Comparison of ENCODE assay signal across 31 cellular contexts in the genomic region with DNA sequence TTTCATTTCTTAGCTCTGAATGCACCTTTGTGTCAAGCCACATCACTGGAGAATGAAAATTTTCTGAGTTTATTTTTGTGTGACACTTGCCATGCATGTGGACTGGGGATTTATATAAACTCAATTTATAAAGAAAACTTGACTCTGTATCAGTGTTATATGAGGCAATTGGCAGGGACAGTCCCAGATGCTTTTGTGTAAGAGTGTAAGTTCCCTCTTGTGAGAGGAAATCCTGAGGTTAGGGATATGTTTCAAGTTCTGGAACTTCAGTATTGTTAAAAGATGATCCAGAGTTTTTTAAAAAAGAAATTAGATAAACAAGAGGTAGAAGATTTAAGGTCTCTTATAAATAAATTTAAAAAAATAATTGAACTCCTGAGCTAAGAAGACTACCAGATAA. TPM values are rescaled to one million over a fixed set of nuclear protein-coding genes. Genes with fewer than 3 reads are reported as not detected.
A peak's percentile ranks its signal among the peaks of the same experiment; 100 is the strongest.
DNase-seq lines count a peak whose midpoint lies in the region; ATAC-seq lines count a peak whose summit lies in the region.
"Had no signal": no experiment of that assay in that cellular context is flagged by ENCODE, and none has a peak within 500 bp of the region (broad histone marks: within the 10 kb centered on the region; RNA-seq: fewer than 3 reads in every experiment).

No MANE protein-coding gene starts in this region.

- H3K4me3 Mint-ChIP-seq in naive thymus-derived CD4-positive, alpha-beta T cell: no peak overlapping the region
- H3K4me3 Mint-ChIP-seq: CD8-positive, alpha-beta T cell had no signal

- peak overlapping the region in 3 of 11 experiments; percentile 46 to 54 (median 51); a peak in 5 of 22 replicates for H3K9ac ChIP-seq in BLaER1 treated with 17β-estradiol and CSF1 and Interleukin-3, amounts not matched to agents 10 nM and 100 nM
- H3K9ac ChIP-seq: BLaER1, GM23248 had no signal

- intact Hi-C loops in naive thymus-derived CD4-positive, alpha-beta T cell (cut with micrococcal nuclease): no loop called here

- DNase-seq in MV-4-11 (lab: John Stamatoyannopoulos, UW): peak; percentile 4
- peak; percentile 51 for DNase-seq in fibroblast of gingiva (ENCODE audit: low read depth)
- DNase-seq in naive thymus-derived CD4-positive, alpha-beta T cell: no peak
- no peak for DNase-seq in NCI-H82 treated with DMSO at 0.1 percent for 48 hours (lab: John Stamatoyannopoulos, UW; ENCODE audit: unreplicated experiment)
- DNase-seq in NCI-H187 treated with DMSO at 0.1 percent for 48 hours (lab: John Stamatoyannopoulos, UW): no peak
- no peak for DNase-seq in NCI-H446 treated with DMSO at 0.1 percent for 48 hours (lab: John Stamatoyannopoulos, UW)
- DNase-seq: Caco-2; CD8-positive, alpha-beta T cell; EL; GDM1; GM23248; H7; Kasumi-1; NCI-H1105; NCI-H1436 treated with DMSO at 0.1 percent for 48 hours; NCI-H2029; NCI-H526 treated with DMSO at 0.1 percent for 48 hours; SHP77 had no signal

- no peaks in the 10 kb centered on the region for H4K20me1 ChIP-seq in BLaER1 treated with 17β-estradiol and CSF1 and Interleukin-3, amounts not matched to agents 10 nM and 100 nM
- H4K20me1 ChIP-seq: BLaER1 had no signal

- H3K27ac Mint-ChIP-seq in naive thymus-derived CD4-positive, alpha-beta T cell: no peak overlapping the region
- H3K27ac Mint-ChIP-seq: CD8-positive, alpha-beta T cell had no signal

- no peaks in the 10 kb centered on the region for H3K27me3 ChIP-seq in BLaER1 treated with 17β-estradiol and CSF1 and Interleukin-3, amounts not matched to agents 10 nM and 100 nM
- no peaks in the 10 kb centered on the region for H3K27me3 ChIP-seq in naive thymus-derived CD4-positive, alpha-beta T cell (ENCODE audit: control insufficient read depth in 2 of 2, insufficient read depth in 2 of 2, low read length in 2 of 2)
- H3K27me3 ChIP-seq: BLaER1 had no signal

- no peaks in the 10 kb centered on the region for H3K36me3 Mint-ChIP-seq in naive thymus-derived CD4-positive, alpha-beta T cell
- H3K36me3 Mint-ChIP-seq: CD8-positive, alpha-beta T cell had no signal

- H3K9me3 Mint-ChIP-seq in naive thymus-derived CD4-positive, alpha-beta T cell: peaks cover 0 to 2% (median 0%) of the 10 kb centered on the region in 11 donors
- H3K9me3 Mint-ChIP-seq: CD8-positive, alpha-beta T cell had no signal

- peaks cover 0 to 96% (median 33%) of the 10 kb centered on the region in 10 experiments; a peak in 14 of 20 replicates for H3K4me1 ChIP-seq in BLaER1 treated with 17β-estradiol and CSF1 and Interleukin-3, amounts not matched to agents 10 nM and 100 nM
- no peaks in the 10 kb centered on the region for H3K4me1 ChIP-seq in naive thymus-derived CD4-positive, alpha-beta T cell (ENCODE audit: control insufficient read depth in 2 of 2, insufficient read depth in 2 of 2, low read length in 2 of 2)
- H3K4me1 ChIP-seq: BLaER1, Caco-2 had no signal

- H3K4me3 ChIP-seq in BLaER1 treated with 17β-estradiol and CSF1 and Interleukin-3, amounts not matched to agents 10 nM and 100 nM: no peak overlapping the region
- H3K4me3 ChIP-seq in naive thymus-derived CD4-positive, alpha-beta T cell (ENCODE audit: low read length): no peak overlapping the region
- H3K4me3 ChIP-seq: BLaER1, GM12878, GM23248, K562 had no signal

- CTCF ChIA-PET in naive thymus-derived CD4-positive, alpha-beta T cell (lab: Charles Lee): no interaction called here

- H3K4me1 Mint-ChIP-seq in naive thymus-derived CD4-positive, alpha-beta T cell: peaks cover 0 to 32% (median 0%) of the 10 kb centered on the region in 7 donors

- no peaks in the 10 kb centered on the region for H3K9me3 ChIP-seq in BLaER1 treated with 17β-estradiol and CSF1 and Interleukin-3, amounts not matched to agents 10 nM and 100 nM (replicated peaks in 1 of 11)
- no peaks in the 10 kb centered on the region for H3K9me3 ChIP-seq in naive thymus-derived CD4-positive, alpha-beta T cell (ENCODE audit: control insufficient read depth in 2 of 3, low read length in 3 of 3)
- H3K9me3 ChIP-seq: BLaER1, Caco-2 had no signal

- peak overlapping the region in 9 of 11 experiments; percentile 38 to 75 (median 56); a peak in 14 of 22 replicates for H3K27ac ChIP-seq in BLaER1 treated with 17β-estradiol and CSF1 and Interleukin-3, amounts not matched to agents 10 nM and 100 nM
- H3K27ac ChIP-seq in naive thymus-derived CD4-positive, alpha-beta T cell (ENCODE audit: low read depth, low read length): no peak overlapping the region
- H3K27ac ChIP-seq: BLaER1, GM23248, RWPE1 had no signal

- peak overlapping the region in 7 of 11 experiments; percentile 58 to 83 (median 71); a peak in 13 of 22 replicates for H3K4me2 ChIP-seq in BLaER1 treated with 17β-estradiol and CSF1 and Interleukin-3, amounts not matched to agents 10 nM and 100 nM
- H3K4me2 ChIP-seq: BLaER1 had no signal

- H3K27me3 Mint-ChIP-seq in naive thymus-derived CD4-positive, alpha-beta T cell: peaks cover 13 to 27% (median 18%) of the 10 kb centered on the region in 5 donors

- peak; percentile 42 for ATAC-seq in naive thymus-derived CD4-positive, alpha-beta T cell
- ATAC-seq: CD8-positive, alpha-beta T cell; GM12878; HepG2; K562; Panc1 had no signal

- POLR2A ChIA-PET in naive thymus-derived CD4-positive, alpha-beta T cell (lab: Charles Lee): no interaction called here

- H3K36me3 ChIP-seq in BLaER1 treated with 17β-estradiol and CSF1 and Interleukin-3, amounts not matched to agents 10 nM and 100 nM: no peaks in the 10 kb centered on the region
- no peaks in the 10 kb centered on the region for H3K36me3 ChIP-seq in naive thymus-derived CD4-positive, alpha-beta T cell (ENCODE audit: control insufficient read depth in 2 of 3, insufficient read depth in 3 of 3, low read length in 3 of 3)
- H3K36me3 ChIP-seq: BLaER1 had no signal

RNA-seq across cellular contexts. Expression of a gene that starts 10.9 kb away (rescaled TPM):
- not detected for total RNA-seq in naive thymus-derived CD4-positive, alpha-beta T cell
- not detected for polyA plus RNA-seq in naive thymus-derived CD4-positive, alpha-beta T cell
- total RNA-seq: A673; Caco-2; CD8-positive, alpha-beta T cell; GM12878; GM23248; H7; HepG2; HT1080; K562; NCI-H460; OCI-LY7; SK-MEL-5 had no signal
- polyA plus RNA-seq: GM12878, GM23248, HepG2 had no signal

RNA-seq across cellular contexts. Expression of a gene that starts 22.8 kb away (rescaled TPM):
- not detected for total RNA-seq in naive thymus-derived CD4-positive, alpha-beta T cell
- polyA plus RNA-seq in naive thymus-derived CD4-positive, alpha-beta T cell: not detected
- total RNA-seq: A673; Caco-2; CD8-positive, alpha-beta T cell; GM12878; GM23248; H7; HepG2; HT1080; K562; M059J; NCI-H460; OCI-LY7; SK-MEL-5 had no signal
- polyA plus RNA-seq: GM12878, GM23248, HepG2, K562 had no signal

RNA-seq across cellular contexts. Expression of a gene that starts 38.4 kb away (rescaled TPM):
- not detected for total RNA-seq in naive thymus-derived CD4-positive, alpha-beta T cell
- not detected for polyA plus RNA-seq in naive thymus-derived CD4-positive, alpha-beta T cell
- total RNA-seq: A673; Caco-2; CD8-positive, alpha-beta T cell; GM12878; H7; HepG2; HT1080; K562; NCI-H460; OCI-LY7; SK-MEL-5 had no signal
- polyA plus RNA-seq: GM12878, HepG2, K562 had no signal

RNA-seq across cellular contexts. Expression of a gene that starts 47.9 kb away (rescaled TPM):
- total RNA-seq in naive thymus-derived CD4-positive, alpha-beta T cell: not detected
- polyA plus RNA-seq in naive thymus-derived CD4-positive, alpha-beta T cell: not detected
- total RNA-seq: A673; Caco-2; CD8-positive, alpha-beta T cell; GM12878; GM23248; H7; HepG2; HT1080; K562; M059J; NCI-H460; OCI-LY7; SK-MEL-5 had no signal
- polyA plus RNA-seq: GM12878, GM23248, HepG2, K562 had no signal

RNA-seq across cellular contexts. Expression of a gene that starts 53.3 kb away (rescaled TPM):
- total RNA-seq in naive thymus-derived CD4-positive, alpha-beta T cell: 10 to 100 TPM in 2 of 5 experiments, under 1 TPM in 1, not detected in 2; 0.31 to 13.6 (median 10.4) TPM
- not detected for polyA plus RNA-seq in naive thymus-derived CD4-positive, alpha-beta T cell
- total RNA-seq: Caco-2; CD8-positive, alpha-beta T cell; GM12878; HepG2; NCI-H460; OCI-LY7; SK-MEL-5 had no signal
- polyA plus RNA-seq: HepG2 had no signal

Comparison
In these comparisons a context has a peak if more than half of its experiments do, and no peak if none do; other contexts are left out.
1. DNase-seq: peak in MV-4-11 (single experiment) and fibroblast of gingiva (single experiment); none in naive thymus-derived CD4-positive, alpha-beta T cell (0 of 9), NCI-H82 treated with DMSO at 0.1 percent for 48 hours (single experiment), NCI-H187 treated with DMSO at 0.1 percent for 48 hours (single experiment) and NCI-H446 treated with DMSO at 0.1 percent for 48 hours (single experiment).